Comparison of ENCODE assay signal across 22 cellular contexts in genomic region chr14:100740196-100740825, GRCh38. TPM values are rescaled to one million over a fixed set of nuclear protein-coding genes. Genes with fewer than 3 reads are reported as not detected.
DNase-seq lines count a peak whose midpoint lies in the region; ATAC-seq and TF ChIP-seq lines count a peak whose summit lies in the region.
"Had no signal": no experiment of that assay in that cellular context is flagged by ENCODE, and none has a peak within 500 bp of the region (broad histone marks: within the 10 kb centered on the region; RNA-seq: fewer than 3 reads in every experiment).

No MANE protein-coding gene starts in this region.

- TF ChIP-seq EP300 in sigmoid colon (IDR thresholded peaks at IDR 0.05) = no peak

- no peaks in the 10 kb centered on the region for H3K4me1 ChIP-seq in sigmoid colon
- H3K4me1 ChIP-seq: BLaER1, HAP-1, SJSA1 had no signal

- H3K27ac ChIP-seq in sigmoid colon = no peak overlapping the region
- H3K27ac ChIP-seq: BLaER1, KMS-11, SJSA1 had no signal

- H3K27me3 ChIP-seq in sigmoid colon = peaks cover 0 to 9% (median 0%) of the 10 kb centered on the region in 3 donors
- H3K27me3 ChIP-seq: BLaER1, SJSA1 had no signal

- no peak overlapping the region for H3K4me3 ChIP-seq in sigmoid colon
- H3K4me3 ChIP-seq: BLaER1, HAP-1, SJSA1 had no signal

- no peaks in the 10 kb centered on the region for H3K36me3 ChIP-seq in sigmoid colon
- H3K36me3 ChIP-seq: BLaER1, HAP-1, SJSA1 had no signal

- H3K27me3 Mint-ChIP-seq in chondrocyte (ENCODE audit: low read depth) = peaks cover 4% of the 10 kb centered on the region
- H3K27me3 Mint-ChIP-seq in natural killer cell treated with Interleukin-12 subunit alpha and Interleukin-12 subunit beta and Interleukin-15 and Interleukin-18, amount 100 ng/mL, for 72 hours = peaks cover 0 to 4% of the 10 kb centered on the region in 2 donors

- no peak for TF ChIP-seq POLR2A in sigmoid colon (IDR thresholded peaks at IDR 0.05)

- H3K9me3 Mint-ChIP-seq in chondrocyte (ENCODE audit: low read depth) = peaks cover 3% of the 10 kb centered on the region
- H3K9me3 Mint-ChIP-seq in natural killer cell treated with Interleukin-12 subunit alpha and Interleukin-12 subunit beta and Interleukin-15 and Interleukin-18, amount 100 ng/mL, for 72 hours = no peaks in the 10 kb centered on the region
- H3K9me3 Mint-ChIP-seq: CD4-positive, CD25-positive, alpha-beta regulatory T cell; HFFc6 had no signal

- TF ChIP-seq CTCF in chondrocyte (IDR thresholded peaks at IDR 0.05) = no peak
- no peak for TF ChIP-seq CTCF in sigmoid colon (IDR thresholded peaks at IDR 0.05)
- no peak for TF ChIP-seq CTCF in GM10266 (IDR thresholded peaks at IDR 0.05; ENCODE audit: control insufficient read depth, insufficient read depth, low read depth, missing control alignments)

- ATAC-seq in natural killer cell treated with Interleukin-12 subunit alpha and Interleukin-12 subunit beta and Interleukin-15 and Interleukin-18, amount 100 ng/mL, for 72 hours = no peak
- ATAC-seq in GM19035 (IDR thresholded peaks at IDR 0.05; ENCODE audit: unreplicated experiment) (no peak), GM21528 (IDR thresholded peaks at IDR 0.05; ENCODE audit: low FRiP score, unreplicated experiment) (no peak)

- 78 to 80% methylated on average over 9 of the region's 9 CpGs for WGBS in sigmoid colon, 2 donors

- peaks cover 4% of the 10 kb centered on the region for H3K4me1 Mint-ChIP-seq in chondrocyte (ENCODE audit: low read depth)
- no peaks in the 10 kb centered on the region for H3K4me1 Mint-ChIP-seq in natural killer cell treated with Interleukin-12 subunit alpha and Interleukin-12 subunit beta and Interleukin-15 and Interleukin-18, amount 100 ng/mL, for 72 hours (ENCODE audit: low read depth in 2 of 2)
- H3K4me1 Mint-ChIP-seq: CD4-positive, CD25-positive, alpha-beta regulatory T cell; IgD-negative memory B cell had no signal

- peaks cover 0 to 3% (median 0%) of the 10 kb centered on the region in 4 donors for H3K9me3 ChIP-seq in sigmoid colon
- H3K9me3 ChIP-seq: BLaER1, HAP-1, SJSA1 had no signal

- intact Hi-C loops in sigmoid colon (cut with DNase I) = no loop called here

- H3K27ac Mint-ChIP-seq in chondrocyte (ENCODE audit: unreplicated experiment) = no peak overlapping the region
- H3K27ac Mint-ChIP-seq in natural killer cell treated with Interleukin-12 subunit alpha and Interleukin-12 subunit beta and Interleukin-15 and Interleukin-18, amount 100 ng/mL, for 72 hours = no peak overlapping the region
- H3K27ac Mint-ChIP-seq: CD4-positive, CD25-positive, alpha-beta regulatory T cell; HFFc6 had no signal

- peak; percentile 24 for DNase-seq in D341Med (ENCODE audit: low spot score)
- peak; percentile 52 for DNase-seq in chondrocyte (ENCODE audit: low spot score)
- peak; percentile 52 for DNase-seq in natural killer cell treated with Interleukin-12 subunit alpha and Interleukin-12 subunit beta and Interleukin-15 and Interleukin-18, amount 100 ng/mL, for 72 hours (ENCODE audit: low spot score)
- DNase-seq in sigmoid colon = peak; percentile 27
- no peak for DNase-seq in GM10266 (ENCODE audit: extremely low spot score)
- DNase-seq: CD4-positive, CD25-positive, alpha-beta regulatory T cell; DMS79 treated with DMSO at 0.1 percent for 48 hours; GF-D8; HFFc6; MM.1S; NCI-H2029; NCI-H446; NCI-H524 treated with DMSO at 0.1 percent for 48 hours; Right ventricle myocardium superior; RPMI8226 had no signal

- no peak overlapping the region for H3K4me3 Mint-ChIP-seq in chondrocyte (ENCODE audit: unreplicated experiment)
- no peak overlapping the region for H3K4me3 Mint-ChIP-seq in natural killer cell treated with Interleukin-12 subunit alpha and Interleukin-12 subunit beta and Interleukin-15 and Interleukin-18, amount 100 ng/mL, for 72 hours
- H3K4me3 Mint-ChIP-seq: CD4-positive, CD25-positive, alpha-beta regulatory T cell; HFFc6; IgD-negative memory B cell had no signal

- no peaks in the 10 kb centered on the region for H3K36me3 Mint-ChIP-seq in chondrocyte (ENCODE audit: low read depth)
- no peaks in the 10 kb centered on the region for H3K36me3 Mint-ChIP-seq in natural killer cell treated with Interleukin-12 subunit alpha and Interleukin-12 subunit beta and Interleukin-15 and Interleukin-18, amount 100 ng/mL, for 72 hours
- H3K36me3 Mint-ChIP-seq: CD4-positive, CD25-positive, alpha-beta regulatory T cell; IgD-negative memory B cell had no signal

RNA-seq across cellular contexts. Expression of gene DLK1, which starts 13.6 kb away (rescaled TPM):
- total RNA-seq in chondrocyte (0.33 to 0.45 TPM in 2 of 3 replicates, not detected in the other), sigmoid colon (under 1 TPM in 1 of 4 donors, not detected in 3; 0.36 TPM)
- total RNA-seq in natural killer cell treated with Interleukin-12 subunit alpha and Interleukin-12 subunit beta and Interleukin-15 and Interleukin-18, amount 100 ng/mL, for 72 hours = not detected
- 1 to 10 TPM in 1 of 3 donors, under 1 TPM in 1, not detected in 1; 0.46 to 1.2 TPM for polyA plus RNA-seq in sigmoid colon
- total RNA-seq: CD4-positive, CD25-positive, alpha-beta regulatory T cell; HFFc6; SJSA1 had no signal
- polyA plus RNA-seq: CD4-positive, CD25-positive, alpha-beta regulatory T cell; IgD-negative memory B cell had no signal
